ENCODE assay signal across 8 cellular contexts in the genomic region with DNA sequence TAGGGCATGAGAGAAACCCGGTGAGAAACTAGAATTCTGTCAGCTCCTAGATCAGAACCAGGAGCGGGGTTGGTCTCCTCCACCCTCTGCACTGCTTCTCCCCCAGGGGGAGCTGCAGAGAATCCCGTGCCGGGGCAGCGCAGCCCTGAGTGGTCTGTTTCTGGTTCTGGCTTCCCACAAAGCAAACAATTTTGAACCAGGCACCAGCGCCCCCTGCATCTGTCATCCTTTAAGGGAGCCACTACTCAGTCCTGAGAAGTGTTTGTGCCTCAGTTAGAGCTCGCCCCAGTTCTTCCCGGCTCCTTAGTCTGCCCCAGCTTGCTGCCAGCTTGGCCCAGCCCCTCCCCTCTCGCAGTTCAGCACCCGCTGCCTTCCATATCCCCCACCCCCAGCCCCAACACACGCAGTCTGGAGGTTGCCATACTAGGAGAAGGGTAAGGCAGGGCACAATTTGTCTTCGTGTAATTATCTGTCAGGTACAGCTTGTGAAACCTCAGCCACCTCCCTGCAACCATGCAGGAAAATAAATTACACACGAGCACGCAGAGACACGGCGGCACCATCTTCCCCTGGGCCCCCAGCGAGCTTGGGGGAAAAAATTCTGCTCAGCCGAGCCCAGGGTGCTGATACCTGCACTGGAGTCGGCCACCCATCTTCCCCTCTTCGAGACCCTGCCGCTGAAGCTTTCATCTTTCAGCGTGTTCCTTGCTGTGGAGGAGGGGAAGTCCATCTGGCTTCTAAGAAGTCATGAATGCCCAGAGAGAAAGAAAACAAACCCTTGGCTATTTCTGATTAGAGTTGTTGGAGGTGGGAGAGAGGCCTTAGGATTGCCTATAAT.
DNase-seq lines count a peak whose midpoint lies in the region; ATAC-seq and TF ChIP-seq lines count a peak whose summit lies in the region.

No MANE protein-coding gene starts in this region.

- no peaks in the 10 kb centered on the region for H3K27me3 ChIP-seq in prostate gland (replicated peaks; ENCODE audit: insufficient read depth)

- H3K27ac Mint-ChIP-seq in activated T-helper 17 cell treated with anti-CD3 and anti-CD28 coated beads, Interleukin-2, amount 50 U/mL, for 72 hours, result no peak overlapping the region

- TF ChIP-seq CTCF in prostate gland (IDR thresholded peaks at IDR 0.05), result peak in 3 of 4 experiments; percentile 15 to 51 (median 30)

- H3K4me3 ChIP-seq in prostate gland, result no peak overlapping the region

- peak; percentile 29 for DNase-seq in NCI-H748 (lab: John Stamatoyannopoulos, UW; ENCODE audit: unreplicated experiment)
- no peak for DNase-seq in NCI-H748 treated with DMSO at 0.1 percent for 48 hours (lab: John Stamatoyannopoulos, UW)
- peak; percentile 53 for DNase-seq in NOMO-1 treated with DMSO at 0.1 percent for 48 hours (lab: John Stamatoyannopoulos, UW; ENCODE audit: unreplicated experiment)
- peak; percentile 20 for DNase-seq in globus pallidus (ENCODE audit: low spot score)
- DNase-seq in prostate gland (ENCODE audit: low spot score), result peak; percentile 16
- no peak for DNase-seq in middle frontal gyrus (ENCODE audit: extremely low spot score, low spot score)

- no peaks in the 10 kb centered on the region for H3K9me3 Mint-ChIP-seq in activated T-helper 17 cell treated with anti-CD3 and anti-CD28 coated beads, Interleukin-2, amount 50 U/mL, for 72 hours

- peak; percentile 69 for ATAC-seq in activated T-helper 17 cell treated with anti-CD3 and anti-CD28 coated beads, Interleukin-2, amount 50 U/mL, for 72 hours (replicated peaks)
- ATAC-seq in HG02852 (IDR thresholded peaks at IDR 0.05; ENCODE audit: unreplicated experiment), result no peak

- no peaks in the 10 kb centered on the region for H3K36me3 ChIP-seq in prostate gland

- WGBS in prostate gland, result 4% methylated on average over 22 of the region's 22 CpGs

- no peak overlapping the region for H3K27ac ChIP-seq in prostate gland

- H3K4me1 Mint-ChIP-seq in activated T-helper 17 cell treated with anti-CD3 and anti-CD28 coated beads, Interleukin-2, amount 50 U/mL, for 72 hours, result peaks cover 5% of the 10 kb centered on the region

- no peaks in the 10 kb centered on the region for H3K36me3 Mint-ChIP-seq in activated T-helper 17 cell treated with anti-CD3 and anti-CD28 coated beads, Interleukin-2, amount 50 U/mL, for 72 hours (ENCODE audit: low read depth)

- H3K4me3 Mint-ChIP-seq in activated T-helper 17 cell treated with anti-CD3 and anti-CD28 coated beads, Interleukin-2, amount 50 U/mL, for 72 hours, result peak overlapping the region; percentile 54

- H3K9me3 ChIP-seq in prostate gland, result no peaks in the 10 kb centered on the region

- no peaks in the 10 kb centered on the region for H3K4me1 ChIP-seq in prostate gland (replicated peaks)

- no peak for TF ChIP-seq POLR2A in prostate gland (IDR thresholded peaks at IDR 0.05)

- intact Hi-C loops in prostate gland (cut with DNase I), result no loop called here

- H3K27me3 Mint-ChIP-seq in activated T-helper 17 cell treated with anti-CD3 and anti-CD28 coated beads, Interleukin-2, amount 50 U/mL, for 72 hours, result peaks cover 47% of the 10 kb centered on the region

Comparison
In these comparisons a context has a peak if more than half of its experiments do, and no peak if none do; other contexts are left out.
1. DNase-seq: peak in NCI-H748 (single experiment), NOMO-1 treated with DMSO at 0.1 percent for 48 hours (single experiment), globus pallidus (single experiment) and prostate gland (single experiment); none in NCI-H748 treated with DMSO at 0.1 percent for 48 hours (single experiment) and middle frontal gyrus (single experiment).